In the genomic region with DNA sequence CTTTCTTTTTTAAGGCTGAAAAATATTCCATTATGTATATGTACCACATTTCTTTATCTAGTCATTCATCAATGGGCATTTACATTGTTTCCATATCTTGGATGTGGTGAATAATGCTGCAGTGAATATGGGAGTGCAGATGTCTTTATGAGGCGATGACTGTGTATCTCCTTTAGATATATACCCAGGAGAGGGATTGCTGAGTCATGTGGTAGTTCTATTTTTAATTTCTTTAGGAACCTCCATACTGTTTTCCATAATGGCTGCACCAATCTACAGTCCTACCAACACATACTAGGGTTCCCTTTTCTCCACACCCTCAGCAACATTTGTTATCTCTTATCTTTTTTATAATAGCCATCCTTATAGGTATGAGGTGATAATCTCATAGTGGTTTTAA, we compare ENCODE assay signal across 20 cellular contexts.
DNase-seq lines count a peak whose midpoint lies in the region; ATAC-seq and TF ChIP-seq lines count a peak whose summit lies in the region.
"Had no signal": no experiment of that assay in that cellular context is flagged by ENCODE, and none has a peak within 500 bp of the region (broad histone marks: within the 10 kb centered on the region; RNA-seq: fewer than 3 reads in every experiment).

No MANE protein-coding gene starts in this region.

- H3K27ac ChIP-seq in RWPE2 (ENCODE audit: poor library complexity, severe bottlenecking) (no peak overlapping the region), coronary artery (no peak overlapping the region), mesendoderm (ENCODE audit: low read depth, low read length) (no peak overlapping the region)
- H3K27ac ChIP-seq: PC-9, RWPE1 had no signal

- H3K27me3 Mint-ChIP-seq in activated T-cell treated with anti-CD3 and anti-CD28 coated beads, Interleukin-2, amount 50 U/mL, for 72 hours (ENCODE audit: low read depth) = no peaks in the 10 kb centered on the region
- H3K27me3 Mint-ChIP-seq: CD4-positive, alpha-beta memory T cell had no signal

- ATAC-seq in activated T-cell treated with anti-CD3 and anti-CD28 coated beads, Interleukin-2, amount 50 U/mL, for 72 hours (replicated peaks in 1 of 2) = no peak
- 0 out of 3 replicates have a peak, but pooled peaks have one; percentile 31 for ATAC-seq in RWPE2 (ENCODE audit: low read depth)

- peaks cover 21% of the 10 kb centered on the region for H3K4me1 Mint-ChIP-seq in activated T-cell treated with anti-CD3 and anti-CD28 coated beads, Interleukin-2, amount 50 U/mL, for 72 hours (ENCODE audit: low read depth)

- peak overlapping the region; percentile 38 for H3K27ac Mint-ChIP-seq in activated T-cell treated with anti-CD3 and anti-CD28 coated beads, Interleukin-2, amount 50 U/mL, for 72 hours

- H4K5ac ChIP-seq in mesendoderm (ENCODE audit: low read length) = no peak overlapping the region

- no peaks in the 10 kb centered on the region for H3K79me1 ChIP-seq in mesendoderm (ENCODE audit: low read length)

- no peaks in the 10 kb centered on the region for H3K9me3 Mint-ChIP-seq in activated T-cell treated with anti-CD3 and anti-CD28 coated beads, Interleukin-2, amount 50 U/mL, for 72 hours
- H3K9me3 Mint-ChIP-seq: CD4-positive, alpha-beta memory T cell had no signal

- H3K23ac ChIP-seq in mesendoderm (ENCODE audit: low read length) = no peak overlapping the region

- DNase-seq in activated T-cell treated with anti-CD3 and anti-CD28 coated beads, Interleukin-2, amount 50 U/mL, for 72 hours = no peak
- DNase-seq in activated T-cell treated with anti-CD3 and anti-CD28 coated beads for 4 hours = no peak
- no peak for DNase-seq in RWPE2 (ENCODE audit: low spot score)
- DNase-seq in fibroblast of the aortic adventitia (ENCODE audit: low read depth) = peak; percentile 35
- DNase-seq in coronary artery (ENCODE audit: low spot score) = no peak
- DNase-seq in NCI-H524 (lab: John Stamatoyannopoulos, UW) = no peak
- DNase-seq in mesendoderm = no peak
- no peak for DNase-seq in NCI-H2227 treated with DMSO at 0.1 percent for 48 hours (lab: John Stamatoyannopoulos, UW)
- DNase-seq: 8988T; BE2C; CD4-positive, alpha-beta memory T cell; DMS153; KBM-7; NCI-H1105 treated with DMSO at 0.1 percent for 48 hours; NCI-H1694; NCI-H2081 treated with DMSO at 0.1 percent for 48 hours; NCI-H510A treated with DMSO at 0.1 percent for 48 hours; NCI-H82; PC-9 had no signal

- no peak overlapping the region for H4K8ac ChIP-seq in mesendoderm (ENCODE audit: low read depth, low read length)

- TF ChIP-seq CTCF in RWPE2 (IDR thresholded peaks at IDR 0.05; ENCODE audit: poor library complexity, severe bottlenecking) (no peak), fibroblast of the aortic adventitia (IDR thresholded peaks at IDR 0.05; ENCODE audit: insufficient read depth, low read length) (no peak), coronary artery (IDR thresholded peaks at IDR 0.05) (no peak)

- H3K4ac ChIP-seq in mesendoderm (ENCODE audit: low read depth, low read length) = no peak overlapping the region

- WGBS in mesendoderm (ENCODE audit: extremely low coverage, insufficient coverage, low lambda C conversion rate) = no CpG with 5 or more reads among the region's 1 CpG

- no peak overlapping the region for H2BK120ac ChIP-seq in mesendoderm (ENCODE audit: low read depth, low read length)

- H3K27me3 ChIP-seq in RWPE2 (ENCODE audit: insufficient read depth, poor library complexity, severe bottlenecking) (no peaks in the 10 kb centered on the region), mesendoderm (ENCODE audit: insufficient read depth, low read length, poor library complexity) (no peaks in the 10 kb centered on the region)
- H3K27me3 ChIP-seq: BE2C had no signal

- H2BK5ac ChIP-seq in mesendoderm (ENCODE audit: low read length) = no peak overlapping the region

- no peak overlapping the region for H2BK15ac ChIP-seq in mesendoderm (replicated peaks; ENCODE audit: low read depth)

- no peak overlapping the region for H3K9ac ChIP-seq in mesendoderm (ENCODE audit: low read length)

- H3K56ac ChIP-seq in mesendoderm (ENCODE audit: low read length) = no peak overlapping the region

- no peak overlapping the region for H3K4me3 ChIP-seq in RWPE2 (ENCODE audit: severe bottlenecking)
- no peak overlapping the region for H3K4me3 ChIP-seq in fibroblast of the aortic adventitia (ENCODE audit: low read depth, low read length)
- no peak overlapping the region for H3K4me3 ChIP-seq in coronary artery
- no peak overlapping the region for H3K4me3 ChIP-seq in mesendoderm (ENCODE audit: low read length)
- H3K4me3 ChIP-seq: PC-9 had no signal

- H2AK5ac ChIP-seq in mesendoderm (ENCODE audit: low read length) = no peak overlapping the region

- H3K9me3 ChIP-seq in RWPE2 (ENCODE audit: severe bottlenecking) = no peaks in the 10 kb centered on the region
- H3K9me3 ChIP-seq: BE2C had no signal

- no peak overlapping the region for H3K18ac ChIP-seq in mesendoderm (ENCODE audit: low read length)

- H3K4me3 Mint-ChIP-seq in activated T-cell treated with anti-CD3 and anti-CD28 coated beads, Interleukin-2, amount 50 U/mL, for 72 hours = no peak overlapping the region

- H3K4me1 ChIP-seq in RWPE2 (ENCODE audit: insufficient read depth, poor library complexity, severe bottlenecking) (no peaks in the 10 kb centered on the region), mesendoderm (ENCODE audit: control insufficient read depth, low read depth, low read length) (no peaks in the 10 kb centered on the region)
- H3K4me1 ChIP-seq: BE2C had no signal

- H3K79me2 ChIP-seq in mesendoderm (ENCODE audit: control insufficient read depth, insufficient read depth, low read length) = no peaks in the 10 kb centered on the region

- H3K36me3 Mint-ChIP-seq in activated T-cell treated with anti-CD3 and anti-CD28 coated beads, Interleukin-2, amount 50 U/mL, for 72 hours (ENCODE audit: insufficient read depth in 2 of 2) = peaks cover 3 to 4% of the 10 kb centered on the region in 2 donors

- no peak overlapping the region for H3K4me2 ChIP-seq in mesendoderm (ENCODE audit: low read length)
- H3K4me2 ChIP-seq: PC-9 had no signal

- H3K36me3 ChIP-seq in RWPE2 (ENCODE audit: low read depth) = no peaks in the 10 kb centered on the region
- H3K36me3 ChIP-seq in mesendoderm (ENCODE audit: control insufficient read depth, insufficient read depth, low read length) = no peaks in the 10 kb centered on the region
- H3K36me3 ChIP-seq: BE2C had no signal
